Comparison of ENCODE assay signal across 15 cellular contexts in the genomic region with DNA sequence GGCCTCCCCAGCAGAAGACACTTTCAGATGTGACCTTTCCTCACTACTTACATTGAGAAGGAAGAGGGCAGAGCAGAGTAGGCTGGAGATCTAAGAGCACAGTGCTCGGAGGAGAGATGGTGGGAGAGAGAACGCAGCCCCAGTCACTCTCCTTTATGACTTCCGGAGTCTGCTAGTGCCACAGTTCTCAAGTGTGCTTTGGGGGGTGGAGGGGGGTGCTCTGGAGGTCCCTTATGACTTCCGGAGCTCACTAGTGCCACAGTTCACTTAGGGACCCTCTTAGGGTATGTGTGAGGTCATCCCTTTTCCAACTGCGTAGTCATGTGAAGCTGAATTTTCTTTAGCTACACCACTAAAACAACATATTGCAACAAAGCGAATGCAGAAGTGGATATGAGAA.
"Had no signal": no experiment of that assay in that cellular context is flagged by ENCODE, and none has a peak within 500 bp of the region (broad histone marks: within the 10 kb centered on the region; RNA-seq: fewer than 3 reads in every experiment).

No MANE protein-coding gene starts in this region.

- ATAC-seq: activated naive CD8-positive, alpha-beta T cell treated with anti-CD3 and anti-CD28 coated beads, Interleukin-2, amount 50 U/mL, for 24 hours; foreskin keratinocyte; left cardiac atrium; sciatic nerve; stimulated activated memory B cell treated with anti-CD40 and anti-IgM and Interleukin-4, amounts not matched to agents 10 μg/mL and 1 μg/mL and 100 μg/mL, for 72 hours had no signal

- H3K4me1 ChIP-seq: ascending aorta, foreskin keratinocyte had no signal

- H3K4me3 ChIP-seq: ascending aorta, dorsolateral prefrontal cortex, spleen had no signal

- H3K9me3 ChIP-seq: ascending aorta, spleen had no signal

- H3K27me3 ChIP-seq: ascending aorta, dorsolateral prefrontal cortex, foreskin keratinocyte, spleen had no signal

- H3K27ac ChIP-seq: ascending aorta, dorsolateral prefrontal cortex, foreskin keratinocyte had no signal

- DNase-seq: activated B cell treated with CpG ODN at 0.5 μM for 24 hours; activated CD4-positive, alpha-beta T cell treated with anti-CD3 and anti-CD28 coated beads, Interleukin-2, amount 10 ng/mL, durations not matched to agents 24 days and 14 days; activated CD8-positive, alpha-beta memory T cell treated with anti-CD3 and anti-CD28 coated beads for 24 hours; activated naive CD4-positive, alpha-beta T cell treated with Interleukin-2 at 50 U/mL for 16 hours; activated naive CD8-positive, alpha-beta T cell treated with anti-CD3 and anti-CD28 coated beads, Interleukin-2, amount 50 U/mL, for 24 hours; dorsolateral prefrontal cortex; foreskin keratinocyte; left cardiac atrium; spleen; stimulated activated CD4-positive, alpha-beta T cell treated with anti-CD3 and anti-CD28 coated beads, Interleukin-1b, Interleukin-23, amount 100 ng/mL, for 48 hours; trophoblast cell had no signal

- FAIRE-seq: bronchial epithelial cell had no signal

- H3K36me3 ChIP-seq: ascending aorta, spleen had no signal
